In genomic region chr6:84220809-84221409, GRCh38 we compare ENCODE assay signal across 8 cellular contexts. TPM values are rescaled to one million over a fixed set of nuclear protein-coding genes. Genes with fewer than 3 reads are reported as not detected.
DNase-seq lines count a peak whose midpoint lies in the region; ATAC-seq and TF ChIP-seq lines count a peak whose summit lies in the region.

No MANE protein-coding gene starts in this region.

- DNase-seq in CD14-positive monocyte (ENCODE audit: low spot score) (no peak), GM23338 (ENCODE audit: low spot score) (peak; percentile 44), adrenal gland (no peak), vagina (ENCODE audit: extremely low spot score in 2 of 2) (no peak), activated gamma-delta T cell treated with Interleukin-2 at 50 U/mL for 16 hours (no peak)

- no peak overlapping the region for H3K4me2 ChIP-seq in GM23338

- 73 to 80% (median 75%) methylated on average over 3 of the region's 3 CpGs for WGBS in adrenal gland, 4 donors
- WGBS in liver: 74% methylated on average over 3 of the region's 3 CpGs

- H3F3A ChIP-seq in GM23338 (replicated peaks; ENCODE audit: low read depth): no peaks in the 10 kb centered on the region

- ATAC-seq in GM23338 (no peak), HG03469 (IDR thresholded peaks at IDR 0.05; ENCODE audit: unreplicated experiment) (no peak), GM21447 (IDR thresholded peaks at IDR 0.05; ENCODE audit: unreplicated experiment) (no peak)

- H3K9me2 ChIP-seq in GM23338 (ENCODE audit: insufficient read depth): no peaks in the 10 kb centered on the region

- H2AFZ ChIP-seq in GM23338: no peak overlapping the region

- H3K4me1 ChIP-seq in GM23338 (ENCODE audit: insufficient read depth) (peaks cover 7% of the 10 kb centered on the region; the same call in 1 of the 2 replicates), adrenal gland (replicated peaks in 1 of 2) (no peaks in the 10 kb centered on the region), liver (ENCODE audit: control insufficient read depth in 4 of 4, insufficient read depth in 4 of 4, low read length in 3 of 4) (no peaks in the 10 kb centered on the region), vagina (no peaks in the 10 kb centered on the region)

- H3K36me3 Mint-ChIP-seq in CD14-positive monocyte (peaks cover 14 to 15% of the 10 kb centered on the region in 2 donors), GM23338 (ENCODE audit: low read depth) (no peaks in the 10 kb centered on the region)

- no peaks in the 10 kb centered on the region for H3K27me3 ChIP-seq in GM23338 (ENCODE audit: insufficient read depth)
- H3K27me3 ChIP-seq in adrenal gland: no peaks in the 10 kb centered on the region
- no peaks in the 10 kb centered on the region for H3K27me3 ChIP-seq in liver (ENCODE audit: control insufficient read depth in 4 of 4, insufficient read depth in 4 of 4, low read length in 3 of 4)
- H3K27me3 ChIP-seq in vagina: no peaks in the 10 kb centered on the region

- H3K36me3 ChIP-seq in GM23338 (ENCODE audit: insufficient read depth) (no peaks in the 10 kb centered on the region), adrenal gland (replicated peaks in 1 of 2) (no peaks in the 10 kb centered on the region), liver (ENCODE audit: control insufficient read depth in 4 of 4, insufficient read depth in 3 of 4, low read depth in 1 of 4, low read length in 3 of 4) (no peaks in the 10 kb centered on the region), vagina (no peaks in the 10 kb centered on the region)

- H3K4me1 Mint-ChIP-seq in CD14-positive monocyte (peaks cover 15% of the 10 kb centered on the region), GM23338 (peaks cover 23% of the 10 kb centered on the region)

- no peaks in the 10 kb centered on the region for H3K9me3 Mint-ChIP-seq in CD14-positive monocyte
- no peaks in the 10 kb centered on the region for H3K9me3 Mint-ChIP-seq in GM23338

- no peak for TF ChIP-seq POLR2A in adrenal gland (IDR thresholded peaks at IDR 0.05)
- TF ChIP-seq POLR2A in vagina (IDR thresholded peaks at IDR 0.05): no peak

- H3K9ac ChIP-seq in liver (ENCODE audit: low read depth in 1 of 2, low read length in 2 of 2): no peak overlapping the region

- H3K27ac ChIP-seq in GM23338 (ENCODE audit: low read depth): no peak overlapping the region
- H3K27ac ChIP-seq in adrenal gland: no peak overlapping the region
- H3K27ac ChIP-seq in liver (ENCODE audit: low read depth in 1 of 2, low read length in 2 of 2): no peak overlapping the region
- no peak overlapping the region for H3K27ac ChIP-seq in vagina

- no peaks in the 10 kb centered on the region for H3K79me2 ChIP-seq in GM23338 (replicated peaks; ENCODE audit: insufficient read depth)

- peak; percentile 73 for TF ChIP-seq CTCF in CD14-positive monocyte (IDR thresholded peaks at IDR 0.05)
- peak in 1 of 2 experiments; percentile 74; a peak in 3 of 4 replicates for TF ChIP-seq CTCF in GM23338 (conservative IDR thresholded peaks at IDR 0.05; ENCODE audit: low read depth in 2 of 2)
- TF ChIP-seq CTCF in adrenal gland (IDR thresholded peaks at IDR 0.05): peak; percentile 32 to 67 (median 56)
- peak; percentile 36 for TF ChIP-seq CTCF in liver (IDR thresholded peaks at IDR 0.05; ENCODE audit: low read depth, low read length, missing input control)
- TF ChIP-seq CTCF in vagina (IDR thresholded peaks at IDR 0.05): peak in 1 of 3 experiments; percentile 39

- H3K9me3 ChIP-seq in adrenal gland (replicated peaks in 1 of 3): no peaks in the 10 kb centered on the region
- H3K9me3 ChIP-seq in liver (ENCODE audit: control insufficient read depth in 4 of 4, low read length in 3 of 4): no peaks in the 10 kb centered on the region
- H3K9me3 ChIP-seq in vagina: no peaks in the 10 kb centered on the region

- H3K4me3 ChIP-seq in GM23338 (no peak overlapping the region), adrenal gland (no peak overlapping the region), liver (ENCODE audit: low read depth in 1 of 3, low read length in 3 of 3) (no peak overlapping the region), vagina (no peak overlapping the region)

- no peak overlapping the region for H3K27ac Mint-ChIP-seq in CD14-positive monocyte
- no peak overlapping the region for H3K27ac Mint-ChIP-seq in GM23338

- H4K20me1 ChIP-seq in GM23338 (replicated peaks; ENCODE audit: insufficient read depth): no peaks in the 10 kb centered on the region

- TF ChIP-seq RAD21 in liver (IDR thresholded peaks at IDR 0.05): peak; percentile 77 to 79

- peaks cover 0 to 1% (median 0%) of the 10 kb centered on the region in 3 donors for H3K27me3 Mint-ChIP-seq in CD14-positive monocyte (ENCODE audit: low read depth in 3 of 3)
- no peaks in the 10 kb centered on the region for H3K27me3 Mint-ChIP-seq in GM23338 (ENCODE audit: insufficient read depth, low read depth, poor library complexity)

- no peak overlapping the region for H3K4me3 Mint-ChIP-seq in CD14-positive monocyte
- H3K4me3 Mint-ChIP-seq in GM23338: no peak overlapping the region

- intact Hi-C loops in CD14-positive monocyte (cut with micrococcal nuclease) (loop anchor here (5.0 to 10.0 kb wide), 4 partner anchors 336 to 1156 kb away; partner anchors contain the start of genes DOP1A (in 1 of the 2) and UBE3D (in 1 of the 2)), adrenal gland (cut with DNase I) (loop anchor here (5.0 to 10.0 kb wide), 2 partner anchors 336 to 339 kb away; no protein-coding TSS in a partner anchor), vagina (cut with DNase I) (loop anchor here (5.0 kb wide), 1 partner anchor 339 kb away; no protein-coding TSS in a partner anchor)

TF ChIP-seq in GM23338, 12 proteins besides CTCF, POLR2A, EP300 and RAD21 (continues in another document):
- no peak for TF ChIP-seq EZH2 (IDR thresholded peaks at IDR 0.05; ENCODE audit: low read depth, unreplicated experiment)
- TF ChIP-seq ETS1 (IDR thresholded peaks at IDR 0.05): no peak
- TF ChIP-seq STAT1 (IDR thresholded peaks at IDR 0.05; ENCODE audit: unreplicated experiment): no peak
- TF ChIP-seq NANOG (IDR thresholded peaks at IDR 0.05; ENCODE audit: borderline replicate concordance): no peak

TF ChIP-seq in liver, 16 proteins besides CTCF, POLR2A, EP300 and RAD21:
- no peak for TF ChIP-seq NR2F2 (IDR thresholded peaks at IDR 0.05)
- TF ChIP-seq HNF4A (conservative IDR thresholded peaks at IDR 0.05): no peak
- TF ChIP-seq ZBTB33 (IDR thresholded peaks at IDR 0.05): no peak
- TF ChIP-seq EGR1 (IDR thresholded peaks at IDR 0.05; ENCODE audit: low read depth in 2 of 2): no peak
- TF ChIP-seq GABPA (IDR thresholded peaks at IDR 0.05 in 1 of 2, conservative IDR thresholded peaks at IDR 0.05 in 1 of 2): no peak
- TF ChIP-seq YY1 (IDR thresholded peaks at IDR 0.05): no peak
- no peak for TF ChIP-seq SP1 (IDR thresholded peaks at IDR 0.05)

RNA-seq across cellular contexts. Expression of gene CEP162, which starts 6.5 kb away (rescaled TPM):
- polyA plus RNA-seq in CD14-positive monocyte (1 to 10 TPM; 1.5 to 1.6 TPM), GM23338 (2016; fragmentation: Nextera tagmentation; extraction: Ambion mirVana) (9.2 and 15.4 TPM in 2 replicates), adrenal gland (10 to 100 TPM in 1 of 3 donors, 1 to 10 TPM in 2; 5.2 to 15.5 (median 7.0) TPM), liver (1 to 10 TPM in 1 of 2 donors, under 1 TPM in 1; 0.87 to 2.1 TPM)
- total RNA-seq in GM23338 (2014; rRNA removed; shearing (Covaris generic)): 9.2 and 12.4 TPM in 2 replicates
- total RNA-seq in adrenal gland (10 to 100 TPM in 1 of 8 donors, 1 to 10 TPM in 7; 3.2 to 10.6 (median 5.5) TPM), liver (1 to 10 TPM; 3.1 to 4.4 TPM), vagina (6.1 TPM)
